In genomic region chr13:81247711-81248110, GRCh38 we compare ENCODE assay signal across 29 cellular contexts.
"Had no signal": no experiment of that assay in that cellular context is flagged by ENCODE, and none has a peak within 500 bp of the region (broad histone marks: within the 10 kb centered on the region; RNA-seq: fewer than 3 reads in every experiment).

No MANE protein-coding gene starts in this region.

- H3K4me3 ChIP-seq: pancreas, prostate gland, right atrium auricular region, skin epidermis, smooth muscle cell, spleen, suprapubic skin, testis, tibial artery, transverse colon, upper lobe of right lung, uterus had no signal

- H3K9me3 ChIP-seq: neutrophil, pancreas, prostate gland, right atrium auricular region, suprapubic skin, testis, tibial artery, transverse colon, upper lobe of right lung, uterus had no signal

- H3K4me1 ChIP-seq: pancreas, prostate gland, right atrium auricular region, spleen, suprapubic skin, testis, tibial artery, transverse colon, upper lobe of right lung, uterus had no signal

- H3K27ac ChIP-seq: neutrophil, pancreas, prostate gland, right atrium auricular region, skin epidermis, spleen, suprapubic skin, testis, tibial artery, transverse colon, upper lobe of right lung, uterus had no signal

- FAIRE-seq: pancreas had no signal

- H3K36me3 ChIP-seq: neutrophil, pancreas, prostate gland, right atrium auricular region, spleen, suprapubic skin, tibial artery, transverse colon, upper lobe of right lung, uterus had no signal

- ATAC-seq: naive thymus-derived CD8-positive, alpha-beta T cell; natural killer cell treated with Interleukin-12 subunit alpha and Interleukin-12 subunit beta and Interleukin-15 and Interleukin-18, amount 100 ng/mL, for 72 hours; pancreas; sciatic nerve; stimulated activated memory B cell treated with anti-CD40 and anti-IgM and Interleukin-4, amounts not matched to agents 10 μg/mL and 1 μg/mL and 100 μg/mL, for 72 hours; stimulated activated naive CD8-positive, alpha-beta T cell treated with anti-CD3 and anti-CD28 coated beads, Interleukin-15, amount 100 ng/mL, for 72 hours; stimulated activated naive CD8-positive, alpha-beta T cell treated with anti-CD3 and anti-CD28 coated beads, Interleukin-15, Interleukin-2, amounts not matched to agents 100 U/mL and 50 U/mL, for 24 hours; upper lobe of right lung had no signal

- DNase-seq: naive thymus-derived CD8-positive, alpha-beta T cell; nephron progenitor cell; nucleus accumbens; pancreas; retina; spleen; stimulated activated CD4-positive, alpha-beta T cell treated with anti-CD3 and anti-CD28 coated beads, Interleukin-12 subunit alpha, Interleukin-12 subunit beta, amount 100 ng/mL, for 4 hours; stimulated activated CD4-positive, alpha-beta T cell treated with anti-CD3 and anti-CD28 coated beads, Interleukin-1b, Interleukin-23, amount 100 ng/mL, for 48 hours; stimulated activated CD4-positive, alpha-beta T cell treated with anti-CD3 and anti-CD28 coated beads, Interleukin-4, amount 100 ng/mL, for 1 hour; stimulated activated CD4-positive, alpha-beta T cell treated with anti-CD3 and anti-CD28 coated beads, Interleukin-4, amount 100 ng/mL, for 4 hours; stimulated activated CD8-positive, alpha-beta memory T cell treated with anti-CD3 and anti-CD28 coated beads, Interleukin-4, amount 100 ng/mL, for 48 hours; stimulated activated naive CD4-positive, alpha-beta T cell; stimulated activated naive CD8-positive, alpha-beta T cell treated with anti-CD3 and anti-CD28 coated beads, Interleukin-15, amount 100 ng/mL, for 72 hours; stimulated activated naive CD8-positive, alpha-beta T cell treated with anti-CD3 and anti-CD28 coated beads, Interleukin-15, Interleukin-2, amounts not matched to agents 100 U/mL and 50 U/mL, for 24 hours; substantia nigra; testis; tibial artery; transverse colon; upper lobe of right lung; uterus had no signal

- H3K27me3 ChIP-seq: neutrophil, pancreas, right atrium auricular region, spleen, suprapubic skin, testis, tibial artery, transverse colon, upper lobe of right lung, uterus had no signal

- H3K4me2 ChIP-seq: smooth muscle cell had no signal
